In the genomic region with DNA sequence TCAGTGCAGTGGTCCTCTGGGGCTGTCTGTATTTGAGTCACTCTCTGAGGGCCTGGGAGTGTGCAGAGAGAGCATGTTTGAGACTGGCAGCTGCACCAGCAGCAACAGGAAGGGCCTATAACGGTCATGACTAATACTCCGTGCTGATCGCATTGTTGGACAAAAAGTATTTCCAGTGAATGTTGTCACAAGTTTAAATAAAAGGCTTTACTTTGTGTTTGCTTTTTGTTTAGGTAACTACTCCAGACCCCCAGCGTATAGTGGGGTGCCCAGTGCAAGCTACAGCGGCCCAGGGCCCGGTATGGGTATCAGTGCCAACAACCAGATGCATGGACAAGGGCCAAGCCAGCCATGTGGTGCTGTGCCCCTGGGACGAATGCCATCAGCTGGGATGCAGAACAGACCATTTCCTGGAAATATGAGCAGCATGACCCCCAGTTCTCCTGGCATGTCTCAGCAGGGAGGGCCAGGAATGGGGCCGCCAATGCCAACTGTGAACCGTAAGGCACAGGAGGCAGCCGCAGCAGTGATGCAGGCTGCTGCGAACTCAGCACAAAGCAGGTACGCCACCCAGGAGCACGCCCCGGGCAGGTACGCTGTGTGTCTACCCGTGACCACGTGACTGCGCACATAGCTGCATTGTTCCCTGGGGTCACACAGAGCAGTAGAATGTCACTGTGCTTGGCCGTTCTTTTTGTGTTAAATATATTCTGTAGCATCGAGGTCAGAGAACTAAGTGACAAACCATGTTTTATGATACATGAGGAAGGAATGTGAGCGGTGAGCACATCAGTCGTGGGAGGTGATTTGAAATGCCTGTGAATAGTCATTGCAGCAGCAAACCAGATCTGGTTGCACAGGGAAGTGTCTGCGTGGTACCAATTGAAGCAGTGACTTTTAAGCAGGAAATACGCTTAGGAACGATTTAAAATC, we compare ENCODE assay signal across 9 cellular contexts.
DNase-seq lines count a peak whose midpoint lies in the region; ATAC-seq, FAIRE-seq and TF ChIP-seq lines count a peak whose summit lies in the region.
"Had no signal": no experiment of that assay in that cellular context is flagged by ENCODE, and none has a peak within 500 bp of the region (broad histone marks: within the 10 kb centered on the region; RNA-seq: fewer than 3 reads in every experiment).

No MANE protein-coding gene starts in this region.

- H3K36me3 ChIP-seq in SJCRH30 = no peaks in the 10 kb centered on the region
- H3K36me3 ChIP-seq in pancreas = peaks cover 0 to 8% (median 3%) of the 10 kb centered on the region in 3 donors

- no peaks in the 10 kb centered on the region for H3K27me3 ChIP-seq in SJCRH30
- H3K27me3 ChIP-seq in pancreas = no peaks in the 10 kb centered on the region

- H3K4me1 ChIP-seq in SJCRH30 (peaks cover 43% of the 10 kb centered on the region), pancreas (peaks cover 0 to 5% (median 0%) of the 10 kb centered on the region in 3 donors)

- WGBS in pancreas, 2 donors = 79 to 83% methylated on average over 25 of the region's 25 CpGs

- peak; percentile 95 for DNase-seq in EL
- DNase-seq in SJCRH30 = peak; percentile 82 to 84
- peak; percentile 77 for DNase-seq in fibroblast of the conjunctiva (ENCODE audit: low read depth)
- DNase-seq in pancreas = peak in 3 of 6 donors; percentile 33 to 42 (median 35)
- no peak for DNase-seq in activated naive CD4-positive, alpha-beta T cell treated with Interleukin-2 at 50 U/mL for 16 hours
- no peak for DNase-seq in NCI-H128 (lab: John Stamatoyannopoulos, UW; ENCODE audit: unreplicated experiment)

- H3K4me3 ChIP-seq in SJCRH30 = peak overlapping the region; percentile 23
- no peak overlapping the region for H3K4me3 ChIP-seq in pancreas

- peak overlapping the region; percentile 93 for H3K27ac ChIP-seq in SJCRH30
- H3K27ac ChIP-seq in pancreas = peak overlapping the region in 3 of 4 donors; percentile 7 to 30 (median 17)

- intact Hi-C loops in pancreas (cut with DNase I) = no loop called here

- no peak for FAIRE-seq in pancreas (lab: Jason Lieb, UNC)
- FAIRE-seq: colon had no signal

- TF ChIP-seq CTCF in pancreas (IDR thresholded peaks at IDR 0.05) = no peak

- ATAC-seq in pancreas (peak; percentile 41 to 72 (median 62)), GM18870 (IDR thresholded peaks at IDR 0.05; ENCODE audit: unreplicated experiment) (no peak), GM21515 (IDR thresholded peaks at IDR 0.05; ENCODE audit: unreplicated experiment) (no peak)

- no peaks in the 10 kb centered on the region for H3K9me3 ChIP-seq in SJCRH30 (replicated peaks)
- no peaks in the 10 kb centered on the region for H3K9me3 ChIP-seq in pancreas

Comparison
In these comparisons a context has a peak if more than half of its experiments do, and no peak if none do; other contexts are left out.
1. DNase-seq: peak in EL (single experiment), SJCRH30 (2 of 2) and fibroblast of the conjunctiva (single experiment); none in activated naive CD4-positive, alpha-beta T cell treated with Interleukin-2 at 50 U/mL for 16 hours (single experiment) and NCI-H128 (single experiment).
2. ATAC-seq: peak in pancreas (4 of 4); none in GM18870 (single experiment) and GM21515 (single experiment).